Comparison of ENCODE assay signal across 2 cellular contexts in the genomic region with DNA sequence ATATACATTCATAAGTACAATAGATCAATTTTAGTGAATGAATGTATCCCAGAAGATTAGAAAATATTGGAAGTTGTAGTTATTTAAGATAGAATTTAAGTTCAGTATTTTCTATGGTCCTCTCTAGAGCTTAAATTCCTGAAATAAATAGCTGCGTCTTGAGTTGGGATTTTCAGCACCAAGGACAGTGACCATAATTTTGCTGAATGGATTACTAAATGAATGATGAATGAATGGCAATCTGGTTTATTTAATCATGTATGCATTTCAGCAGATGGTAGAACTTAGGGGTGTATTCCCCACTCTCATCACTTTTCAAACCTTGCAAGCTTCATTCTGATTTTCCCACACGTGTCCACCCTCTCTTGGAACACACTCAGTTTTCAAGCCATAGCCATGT.
TF ChIP-seq lines count a peak whose summit lies in the region.

No MANE protein-coding gene starts in this region.

TF ChIP-seq in GM23338, 12 proteins besides CTCF, POLR2A, EP300 and RAD21 (continued from another document):
- TF ChIP-seq, protein P1, sequence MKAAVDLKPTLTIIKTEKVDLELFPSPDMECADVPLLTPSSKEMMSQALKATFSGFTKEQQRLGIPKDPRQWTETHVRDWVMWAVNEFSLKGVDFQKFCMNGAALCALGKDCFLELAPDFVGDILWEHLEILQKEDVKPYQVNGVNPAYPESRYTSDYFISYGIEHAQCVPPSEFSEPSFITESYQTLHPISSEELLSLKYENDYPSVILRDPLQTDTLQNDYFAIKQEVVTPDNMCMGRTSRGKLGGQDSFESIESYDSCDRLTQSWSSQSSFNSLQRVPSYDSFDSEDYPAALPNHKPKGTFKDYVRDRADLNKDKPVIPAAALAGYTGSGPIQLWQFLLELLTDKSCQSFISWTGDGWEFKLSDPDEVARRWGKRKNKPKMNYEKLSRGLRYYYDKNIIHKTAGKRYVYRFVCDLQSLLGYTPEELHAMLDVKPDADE (IDR thresholded peaks at IDR 0.05), result no peak
- TF ChIP-seq, protein P2, sequence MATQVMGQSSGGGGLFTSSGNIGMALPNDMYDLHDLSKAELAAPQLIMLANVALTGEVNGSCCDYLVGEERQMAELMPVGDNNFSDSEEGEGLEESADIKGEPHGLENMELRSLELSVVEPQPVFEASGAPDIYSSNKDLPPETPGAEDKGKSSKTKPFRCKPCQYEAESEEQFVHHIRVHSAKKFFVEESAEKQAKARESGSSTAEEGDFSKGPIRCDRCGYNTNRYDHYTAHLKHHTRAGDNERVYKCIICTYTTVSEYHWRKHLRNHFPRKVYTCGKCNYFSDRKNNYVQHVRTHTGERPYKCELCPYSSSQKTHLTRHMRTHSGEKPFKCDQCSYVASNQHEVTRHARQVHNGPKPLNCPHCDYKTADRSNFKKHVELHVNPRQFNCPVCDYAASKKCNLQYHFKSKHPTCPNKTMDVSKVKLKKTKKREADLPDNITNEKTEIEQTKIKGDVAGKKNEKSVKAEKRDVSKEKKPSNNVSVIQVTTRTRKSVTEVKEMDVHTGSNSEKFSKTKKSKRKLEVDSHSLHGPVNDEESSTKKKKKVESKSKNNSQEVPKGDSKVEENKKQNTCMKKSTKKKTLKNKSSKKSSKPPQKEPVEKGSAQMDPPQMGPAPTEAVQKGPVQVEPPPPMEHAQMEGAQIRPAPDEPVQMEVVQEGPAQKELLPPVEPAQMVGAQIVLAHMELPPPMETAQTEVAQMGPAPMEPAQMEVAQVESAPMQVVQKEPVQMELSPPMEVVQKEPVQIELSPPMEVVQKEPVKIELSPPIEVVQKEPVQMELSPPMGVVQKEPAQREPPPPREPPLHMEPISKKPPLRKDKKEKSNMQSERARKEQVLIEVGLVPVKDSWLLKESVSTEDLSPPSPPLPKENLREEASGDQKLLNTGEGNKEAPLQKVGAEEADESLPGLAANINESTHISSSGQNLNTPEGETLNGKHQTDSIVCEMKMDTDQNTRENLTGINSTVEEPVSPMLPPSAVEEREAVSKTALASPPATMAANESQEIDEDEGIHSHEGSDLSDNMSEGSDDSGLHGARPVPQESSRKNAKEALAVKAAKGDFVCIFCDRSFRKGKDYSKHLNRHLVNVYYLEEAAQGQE (IDR thresholded peaks at IDR 0.05; ENCODE audit: unreplicated experiment), result peak; percentile 76

TF ChIP-seq in GM12878, 131 proteins besides CTCF, POLR2A, EP300 and RAD21 (continued from another document):
- TF ChIP-seq, protein P3, sequence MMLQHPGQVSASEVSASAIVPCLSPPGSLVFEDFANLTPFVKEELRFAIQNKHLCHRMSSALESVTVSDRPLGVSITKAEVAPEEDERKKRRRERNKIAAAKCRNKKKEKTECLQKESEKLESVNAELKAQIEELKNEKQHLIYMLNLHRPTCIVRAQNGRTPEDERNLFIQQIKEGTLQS (IDR thresholded peaks at IDR 0.05; ENCODE audit: borderline replicate concordance, extremely low read depth, low read depth, low read length), result no peak
- TF ChIP-seq, protein P4, sequence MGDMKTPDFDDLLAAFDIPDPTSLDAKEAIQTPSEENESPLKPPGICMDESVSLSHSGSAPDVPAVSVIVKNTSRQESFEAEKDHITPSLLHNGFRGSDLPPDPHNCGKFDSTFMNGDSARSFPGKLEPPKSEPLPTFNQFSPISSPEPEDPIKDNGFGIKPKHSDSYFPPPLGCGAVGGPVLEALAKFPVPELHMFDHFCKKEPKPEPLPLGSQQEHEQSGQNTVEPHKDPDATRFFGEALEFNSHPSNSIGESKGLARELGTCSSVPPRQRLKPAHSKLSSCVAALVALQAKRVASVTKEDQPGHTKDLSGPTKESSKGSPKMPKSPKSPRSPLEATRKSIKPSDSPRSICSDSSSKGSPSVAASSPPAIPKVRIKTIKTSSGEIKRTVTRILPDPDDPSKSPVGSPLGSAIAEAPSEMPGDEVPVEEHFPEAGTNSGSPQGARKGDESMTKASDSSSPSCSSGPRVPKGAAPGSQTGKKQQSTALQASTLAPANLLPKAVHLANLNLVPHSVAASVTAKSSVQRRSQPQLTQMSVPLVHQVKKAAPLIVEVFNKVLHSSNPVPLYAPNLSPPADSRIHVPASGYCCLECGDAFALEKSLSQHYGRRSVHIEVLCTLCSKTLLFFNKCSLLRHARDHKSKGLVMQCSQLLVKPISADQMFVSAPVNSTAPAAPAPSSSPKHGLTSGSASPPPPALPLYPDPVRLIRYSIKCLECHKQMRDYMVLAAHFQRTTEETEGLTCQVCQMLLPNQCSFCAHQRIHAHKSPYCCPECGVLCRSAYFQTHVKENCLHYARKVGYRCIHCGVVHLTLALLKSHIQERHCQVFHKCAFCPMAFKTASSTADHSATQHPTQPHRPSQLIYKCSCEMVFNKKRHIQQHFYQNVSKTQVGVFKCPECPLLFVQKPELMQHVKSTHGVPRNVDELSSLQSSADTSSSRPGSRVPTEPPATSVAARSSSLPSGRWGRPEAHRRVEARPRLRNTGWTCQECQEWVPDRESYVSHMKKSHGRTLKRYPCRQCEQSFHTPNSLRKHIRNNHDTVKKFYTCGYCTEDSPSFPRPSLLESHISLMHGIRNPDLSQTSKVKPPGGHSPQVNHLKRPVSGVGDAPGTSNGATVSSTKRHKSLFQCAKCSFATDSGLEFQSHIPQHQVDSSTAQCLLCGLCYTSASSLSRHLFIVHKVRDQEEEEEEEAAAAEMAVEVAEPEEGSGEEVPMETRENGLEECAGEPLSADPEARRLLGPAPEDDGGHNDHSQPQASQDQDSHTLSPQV (IDR thresholded peaks at IDR 0.05), result no peak
- no peak for TF ChIP-seq CHD1 (IDR thresholded peaks at IDR 0.05; ENCODE audit: low read depth, low read length)
- TF ChIP-seq YBX1 (IDR thresholded peaks at IDR 0.05), result no peak
- TF ChIP-seq, protein P2 (IDR thresholded peaks at IDR 0.05; ENCODE audit: low read depth, low read length), result peak; percentile 77
